In the genomic region with DNA sequence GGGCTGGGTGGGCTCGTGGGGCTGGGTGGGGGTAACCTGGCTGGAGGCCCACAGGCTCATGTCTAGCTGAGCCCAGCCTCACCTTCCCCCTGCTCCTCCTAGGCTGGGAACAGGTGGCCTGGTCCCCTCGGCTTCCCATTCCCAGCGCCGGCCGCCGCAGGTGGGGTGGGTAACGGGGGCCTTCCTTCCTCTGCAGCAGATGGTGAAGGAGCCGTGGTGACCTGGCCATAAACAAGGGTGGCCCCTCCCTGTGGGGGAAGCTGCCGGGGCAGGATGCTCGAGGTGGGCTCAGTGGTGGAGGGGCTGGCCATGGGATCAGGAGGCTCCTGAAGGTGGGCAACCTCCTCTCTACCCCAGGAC, we compare ENCODE assay signal across 17 cellular contexts.
"Had no signal": no experiment of that assay in that cellular context is flagged by ENCODE, and none has a peak within 500 bp of the region (broad histone marks: within the 10 kb centered on the region; RNA-seq: fewer than 3 reads in every experiment).

No MANE protein-coding gene starts in this region.

- H3K36me3 ChIP-seq: left ventricle myocardium inferior, right lobe of liver, stomach, upper lobe of right lung had no signal

- H3K36me3 Mint-ChIP-seq: activated CD8-positive, alpha-beta memory T cell treated with anti-CD3 and anti-CD28 coated beads, Interleukin-2, amount 10 ng/mL, durations not matched to agents 7 days and 5 days; memory B cell; natural killer cell had no signal

- H3K27me3 ChIP-seq: right lobe of liver, testis, upper lobe of right lung had no signal

- ATAC-seq: natural killer cell, right lobe of liver, upper lobe of right lung had no signal

- H3K27ac ChIP-seq: left ventricle myocardium inferior, right lobe of liver, testis, upper lobe of right lung had no signal

- H3K9me3 Mint-ChIP-seq: memory B cell, natural killer cell had no signal

- H3K4me3 Mint-ChIP-seq: activated CD8-positive, alpha-beta memory T cell treated with anti-CD3 and anti-CD28 coated beads, Interleukin-2, amount 10 ng/mL, durations not matched to agents 7 days and 5 days; memory B cell had no signal

- H3K9me3 ChIP-seq: left ventricle myocardium inferior, right lobe of liver, stomach, testis, upper lobe of right lung had no signal

- H3K27ac Mint-ChIP-seq: activated CD8-positive, alpha-beta memory T cell treated with anti-CD3 and anti-CD28 coated beads, Interleukin-2, amount 10 ng/mL, durations not matched to agents 7 days and 5 days; memory B cell; progenitor cell of endocrine pancreas had no signal

- H3K27me3 Mint-ChIP-seq: activated CD8-positive, alpha-beta memory T cell treated with anti-CD3 and anti-CD28 coated beads, Interleukin-2, amount 10 ng/mL, durations not matched to agents 7 days and 5 days had no signal

- DNase-seq: activated CD4-positive, alpha-beta T cell treated with anti-CD3 and anti-CD28 coated beads for 1 hour; activated CD4-positive, alpha-beta T cell treated with anti-CD3 and anti-CD28 coated beads, Interleukin-2, amount 50 U/mL, for 48 hours; activated CD8-positive, alpha-beta memory T cell treated with anti-CD3 and anti-CD28 coated beads, Interleukin-2, amount 10 ng/mL, durations not matched to agents 7 days and 5 days; activated naive CD4-positive, alpha-beta T cell treated with anti-CD3 and anti-CD28 coated beads, Interleukin-2, amount 50 U/mL, for 16 hours; activated T-cell treated with anti-CD3 and anti-CD28 coated beads, Interleukin-2, amount 50 U/mL, for 1 hour; hippocampal formation; kidney; natural killer cell; occipital lobe; stomach; T-helper 1 cell; testis; upper lobe of right lung had no signal

- H3K4me3 ChIP-seq: left ventricle myocardium inferior, right lobe of liver, stomach, testis, upper lobe of right lung had no signal
